1 cellular context compared by ENCODE assay signal in genomic region chr12:88037770-88038169, GRCh38.
TF ChIP-seq lines count a peak whose summit lies in the region.

No MANE protein-coding gene starts in this region.

TF ChIP-seq in GM12878, 131 proteins besides CTCF, POLR2A, EP300 and RAD21:
- TF ChIP-seq BCL11A (IDR thresholded peaks at IDR 0.05; ENCODE audit: low read depth, low read length), result no peak
- TF ChIP-seq ATF7 (IDR thresholded peaks at IDR 0.05; ENCODE audit: low read depth), result no peak
- TF ChIP-seq MLLT1 (IDR thresholded peaks at IDR 0.05), result no peak
- TF ChIP-seq SUZ12 (IDR thresholded peaks at IDR 0.05; ENCODE audit: unreplicated experiment), result no peak
- no peak for TF ChIP-seq IKZF2 (IDR thresholded peaks at IDR 0.05)
- no peak for TF ChIP-seq SMAD5 (IDR thresholded peaks at IDR 0.05; ENCODE audit: low read depth)
- no peak for TF ChIP-seq BCL3 (IDR thresholded peaks at IDR 0.05; ENCODE audit: borderline replicate concordance, insufficient read depth, low read depth, low read length, poor library complexity, severe bottlenecking)
- TF ChIP-seq USF1 (IDR thresholded peaks at IDR 0.05; ENCODE audit: borderline replicate concordance, extremely low read length, insufficient read depth, low read depth, low read length), result no peak
- no peak for TF ChIP-seq LARP7 (IDR thresholded peaks at IDR 0.05)
- TF ChIP-seq BACH1 (IDR thresholded peaks at IDR 0.05; ENCODE audit: borderline replicate concordance), result no peak
